Comparison of ENCODE assay signal across 9 cellular contexts in genomic region chr2:230318190-230319121, GRCh38. TPM values are rescaled to one million over a fixed set of nuclear protein-coding genes. Genes with fewer than 3 reads are reported as not detected.
A peak's percentile ranks its signal among the peaks of the same experiment; 100 is the strongest.
DNase-seq lines count a peak whose midpoint lies in the region; ATAC-seq, FAIRE-seq and TF ChIP-seq lines count a peak whose summit lies in the region.
"Had no signal": no experiment of that assay in that cellular context is flagged by ENCODE, and none has a peak within 500 bp of the region (broad histone marks: within the 10 kb centered on the region; RNA-seq: fewer than 3 reads in every experiment).

No MANE protein-coding gene starts in this region.

- H3K4me3 Mint-ChIP-seq in IgD-negative memory B cell: peak overlapping the region; percentile 37 to 81 (median 72)

- SMC1A ChIA-PET in GM12878 (lab: Charles Lee; ENCODE audit: uncharacterized antibody, unreplicated experiment): interaction anchor here (0.6 to 4.2 kb wide), 11 partner anchors 9 to 272 kb away, joined by 3 to 23 read pairs (median 4); partner anchors contain the start of gene SP140L

- H3K36me3 Mint-ChIP-seq in IgD-negative memory B cell: peaks cover 8% of the 10 kb centered on the region

- H3K27me3 ChIP-seq in GM12878 (replicated peaks in 1 of 2; ENCODE audit: control insufficient read depth in 2 of 2, insufficient read depth in 2 of 2, low read length in 1 of 2) (no peaks in the 10 kb centered on the region), gastrocnemius medialis (no peaks in the 10 kb centered on the region)

- intact Hi-C loops in GM12878 (cut with micrococcal nuclease; ENCODE audit: unreplicated experiment): loop anchor here (2.0 to 5.0 kb wide), 2 partner anchors 62 to 111 kb away; no protein-coding TSS in a partner anchor
- intact Hi-C loops in gastrocnemius medialis (cut with DNase I; ENCODE audit: low total_unique reads): no loop called here

- BruUV-seq in GM12878 (replicated peaks; lab: Mats Ljungman, UMichigan): no TSS peak

- H3K27me3 Mint-ChIP-seq in IgD-negative memory B cell: no peaks in the 10 kb centered on the region

- peak overlapping the region; percentile 62 for H3K27ac ChIP-seq in GM12878 (ENCODE audit: control insufficient read depth, insufficient read depth)
- no peak overlapping the region for H3K27ac ChIP-seq in gastrocnemius medialis
- H3K27ac ChIP-seq: VCaP had no signal

- H2AFZ ChIP-seq in GM12878 (ENCODE audit: control insufficient read depth, low read depth, low read length): no peak overlapping the region; the same call in 1 of the 2 replicates

- TF ChIP-seq EP300 in GM12878 (IDR thresholded peaks at IDR 0.05; ENCODE audit: borderline replicate concordance in 1 of 2, control insufficient read depth in 1 of 2, low read depth in 2 of 2, low read length in 2 of 2): no peak

- in situ Hi-C loops in GM13976 (cut with MboI; ENCODE audit: low sequenced_read_pairs, unreplicated experiment) (no loop called here), GM12878 (cut with MboI) (no loop called here), gastrocnemius medialis (cut with MboI; ENCODE audit: low sequenced_read_pairs in 4 of 4) (no loop called here)

- TF ChIP-seq RAD21 in GM12878 (IDR thresholded peaks at IDR 0.05; ENCODE audit: insufficient read depth, low read depth, low read length): no peak

- H3K4me1 ChIP-seq in GM12878 (ENCODE audit: control insufficient read depth, insufficient read depth, low read length) (peaks cover 27% of the 10 kb centered on the region), gastrocnemius medialis (no peaks in the 10 kb centered on the region)

- FAIRE-seq in GM12878 (lab: Jason Lieb, UNC): peak; percentile 70

- peak overlapping the region; percentile 58 for H3K4me2 ChIP-seq in GM12878 (ENCODE audit: control insufficient read depth, insufficient read depth)

- H3K9me3 ChIP-seq in GM12878 (replicated peaks; ENCODE audit: control insufficient read depth, insufficient read depth, low read length) (no peaks in the 10 kb centered on the region; the same call in 2 of the 3 replicates), gastrocnemius medialis (no peaks in the 10 kb centered on the region)

- no peaks in the 10 kb centered on the region for H3K79me2 ChIP-seq in GM12878 (ENCODE audit: control insufficient read depth, insufficient read depth, low read length)

- no peak for TF ChIP-seq POLR2A in GM12878 (IDR thresholded peaks at IDR 0.05; ENCODE audit: low read depth, low read length)
- TF ChIP-seq POLR2A in gastrocnemius medialis (IDR thresholded peaks at IDR 0.05): no peak

- DNase-seq in GM13976 (ENCODE audit: low spot score) (peak; percentile 55), GM12878 (ENCODE audit: low read depth, low spot score) (peak; percentile 26), DMS79 treated with DMSO at 0.1 percent for 48 hours (lab: John Stamatoyannopoulos, UW) (no peak), NCI-H2196 (lab: John Stamatoyannopoulos, UW; ENCODE audit: unreplicated experiment) (no peak), NCI-H2171 treated with DMSO at 0.1 percent for 48 hours (lab: John Stamatoyannopoulos, UW) (no peak), gastrocnemius medialis (no peak)

- POLR2A ChIA-PET in GM12878 (lab: Charles Lee): interaction anchor here (0.9 to 1.9 kb wide), 3 partner anchors 8 to 11 kb away, joined by 3 to 8 read pairs (median 3); partner anchors contain the start of gene SP140L

- peaks cover 0 to 3% of the 10 kb centered on the region in 2 experiments; a peak in 1 of 4 replicates for H3K36me3 ChIP-seq in GM12878 (ENCODE audit: control insufficient read depth in 2 of 2, insufficient read depth in 2 of 2, low read length in 1 of 2)
- H3K36me3 ChIP-seq in gastrocnemius medialis: no peaks in the 10 kb centered on the region

- ATAC-seq in GM21367 (IDR thresholded peaks at IDR 0.05; ENCODE audit: unreplicated experiment) (peak; percentile 54), GM12878 (peak; percentile 78), gastrocnemius medialis (no peak)

- peaks cover 26 to 47% (median 35%) of the 10 kb centered on the region in 3 donors for H3K4me1 Mint-ChIP-seq in IgD-negative memory B cell

- RAD21 ChIA-PET in GM12878 (lab: Charles Lee; ENCODE audit: unreplicated experiment): interaction anchor here (1.0 to 2.3 kb wide), 5 partner anchors 9 to 152 kb away, joined by 3 to 14 read pairs (median 3); partner anchors contain the start of gene SP140L

- TF ChIP-seq CTCF in GM13976 (IDR thresholded peaks at IDR 0.05; ENCODE audit: borderline replicate concordance, control extremely low read depth, extremely low read depth, insufficient read depth, missing control alignments) (no peak), GM12878 (IDR thresholded peaks at IDR 0.05 in 2 of 3, conservative IDR thresholded peaks at IDR 0.05 in 1 of 3; ENCODE audit: control insufficient read depth in 2 of 3, extremely low read depth in 1 of 3, insufficient read depth in 1 of 3, low read depth in 3 of 3, low read length in 3 of 3) (no peak), gastrocnemius medialis (IDR thresholded peaks at IDR 0.05 in 4 of 5, conservative IDR thresholded peaks at IDR 0.05 in 1 of 5) (no peak)

- H3K4me3 ChIP-seq in GM12878: no peak overlapping the region
- no peak overlapping the region for H3K4me3 ChIP-seq in gastrocnemius medialis

- WGBS in GM12878 (ENCODE audit: insufficient coverage, insufficient replicate concordance, low lambda C conversion rate, missing lambda C conversion rate): 0% methylated on average over 6 of the region's 6 CpGs

- H4K20me1 ChIP-seq in GM12878 (ENCODE audit: control insufficient read depth, insufficient read depth): no peaks in the 10 kb centered on the region

- CTCF ChIA-PET in GM12878 (lab: Yijun Ruan, JAX): interaction anchor here (0.9 to 1.9 kb wide), 9 partner anchors 9 to 296 kb away, joined by 3 to 8 read pairs (median 4); partner anchors contain the start of genes SP110 and SP140L

- peak overlapping the region; percentile 40 to 96 (median 47) for H3K27ac Mint-ChIP-seq in IgD-negative memory B cell

- peak overlapping the region; percentile 24; the same call in 1 of the 2 replicates for H3K9ac ChIP-seq in GM12878 (ENCODE audit: control insufficient read depth, insufficient read depth, low read length)

- no peaks in the 10 kb centered on the region for H3K9me3 Mint-ChIP-seq in IgD-negative memory B cell

TF ChIP-seq in GM12878, 131 proteins besides CTCF, POLR2A, EP300 and RAD21 (continues in another document):
- no peak for TF ChIP-seq NR2C2 (IDR thresholded peaks at IDR 0.05; ENCODE audit: borderline replicate concordance, control insufficient read depth, insufficient read length, low read depth)
- peak; percentile 41 for TF ChIP-seq IKZF1 (conservative IDR thresholded peaks at IDR 0.05)
- TF ChIP-seq IKZF2 (IDR thresholded peaks at IDR 0.05): peak; percentile 57 to 64
- TF ChIP-seq RUNX3 (IDR thresholded peaks at IDR 0.05; ENCODE audit: low read length): peak; percentile 58
- TF ChIP-seq NFIC (IDR thresholded peaks at IDR 0.05; ENCODE audit: low read depth, low read length): peak; percentile 15; the same call in 1 of the 2 replicates
- 0 out of 2 replicates have a peak, but pooled peaks have one; percentile 7 for TF ChIP-seq CREM (IDR thresholded peaks at IDR 0.05; ENCODE audit: low read depth)
- peak; percentile 39; the same call in 1 of the 2 replicates for TF ChIP-seq DPF2 (IDR thresholded peaks at IDR 0.05)
- 0 out of 2 replicates have a peak, but pooled peaks have one; percentile 6 for TF ChIP-seq IRF4 (IDR thresholded peaks at IDR 0.05; ENCODE audit: low read depth, low read length)
- peak; percentile 80 for TF ChIP-seq EED (IDR thresholded peaks at IDR 0.05; ENCODE audit: low read depth)

RNA-seq across cellular contexts. Expression of gene SP140L, which starts 8.5 kb away (rescaled TPM):
- polyA plus RNA-seq in IgD-negative memory B cell: 38.9 TPM
- 157 and 182 TPM in 2 replicates for total RNA-seq in GM12878 (2013; cell fraction: nucleolus; rRNA removed)
- total RNA-seq in GM12878 (2014; rRNA removed): 12.5 and 13.3 TPM in 2 replicates
- 21.1 and 21.4 TPM in 2 replicates for total RNA-seq in GM12878 (2014; rRNA removed; fragmentation: Illumina TruSeq; extraction: Trizol)
- 17.3 and 18.5 TPM in 2 replicates for total RNA-seq in GM12878 (2021)
- polyA plus RNA-seq in GM12878 (2011; ENCODE audit: low read depth): 16.1 TPM
- polyA plus RNA-seq in GM12878 (2011; rRNA removed): 25.6 and 33.0 TPM in 2 replicates
- polyA plus RNA-seq in GM12878 (2011; cell fraction: cytosol; rRNA removed): 15.0 and 16.0 TPM in 2 replicates
- polyA plus RNA-seq in GM12878 (2011; cell fraction: nucleus; rRNA removed): 75.2 and 83.6 TPM in 2 replicates
- 21.2 TPM in 2 replicates for polyA plus RNA-seq in GM12878 (2012)
- 28.6 and 28.7 TPM in 2 replicates for polyA plus RNA-seq in GM12878 (2014; fragmentation: Illumina TruSeq; extraction: Trizol)
- 1 to 10 TPM; 4.7 to 6.1 TPM for polyA plus RNA-seq in GM12878 (2014; fragmentation: Nextera tagmentation; extraction: Ambion mirVana)
- 17.0 and 18.3 TPM in 2 replicates for polyA plus RNA-seq in GM12878 (2014; rRNA removed)
- polyA plus RNA-seq in GM12878 (2016; fragmentation: Nextera tagmentation; extraction: Ambion mirVana): 10 to 100 TPM; 10.4 to 12.9 TPM
- 20.6 and 21.0 TPM in 2 replicates for polyA minus RNA-seq in GM12878 (2011; rRNA and poly(A)+ RNA removed)
- polyA minus RNA-seq in GM12878 (2011; cell fraction: cytosol; rRNA and poly(A)+ RNA removed): 5.4 and 9.1 TPM in 2 replicates
- 36.1 and 55.1 TPM in 2 replicates for polyA minus RNA-seq in GM12878 (2011; cell fraction: nucleus; rRNA and poly(A)+ RNA removed)
- total RNA-seq in gastrocnemius medialis: 10 to 100 TPM in 1 of 4 donors, 1 to 10 TPM in 3; 2.2 to 13.5 (median 3.8) TPM

Comparison
In these comparisons a context has a peak if more than half of its experiments do, and no peak if none do; other contexts are left out.
1. DNase-seq: peak in GM13976 (single experiment) and GM12878 (single experiment); none in DMS79 treated with DMSO at 0.1 percent for 48 hours (single experiment), NCI-H2196 (single experiment), NCI-H2171 treated with DMSO at 0.1 percent for 48 hours (single experiment) and gastrocnemius medialis (0 of 2).
2. ATAC-seq: peak in GM21367 (single experiment) and GM12878 (single experiment); none in gastrocnemius medialis (0 of 2).